Comparison of ENCODE assay signal across 8 cellular contexts in the genomic region with DNA sequence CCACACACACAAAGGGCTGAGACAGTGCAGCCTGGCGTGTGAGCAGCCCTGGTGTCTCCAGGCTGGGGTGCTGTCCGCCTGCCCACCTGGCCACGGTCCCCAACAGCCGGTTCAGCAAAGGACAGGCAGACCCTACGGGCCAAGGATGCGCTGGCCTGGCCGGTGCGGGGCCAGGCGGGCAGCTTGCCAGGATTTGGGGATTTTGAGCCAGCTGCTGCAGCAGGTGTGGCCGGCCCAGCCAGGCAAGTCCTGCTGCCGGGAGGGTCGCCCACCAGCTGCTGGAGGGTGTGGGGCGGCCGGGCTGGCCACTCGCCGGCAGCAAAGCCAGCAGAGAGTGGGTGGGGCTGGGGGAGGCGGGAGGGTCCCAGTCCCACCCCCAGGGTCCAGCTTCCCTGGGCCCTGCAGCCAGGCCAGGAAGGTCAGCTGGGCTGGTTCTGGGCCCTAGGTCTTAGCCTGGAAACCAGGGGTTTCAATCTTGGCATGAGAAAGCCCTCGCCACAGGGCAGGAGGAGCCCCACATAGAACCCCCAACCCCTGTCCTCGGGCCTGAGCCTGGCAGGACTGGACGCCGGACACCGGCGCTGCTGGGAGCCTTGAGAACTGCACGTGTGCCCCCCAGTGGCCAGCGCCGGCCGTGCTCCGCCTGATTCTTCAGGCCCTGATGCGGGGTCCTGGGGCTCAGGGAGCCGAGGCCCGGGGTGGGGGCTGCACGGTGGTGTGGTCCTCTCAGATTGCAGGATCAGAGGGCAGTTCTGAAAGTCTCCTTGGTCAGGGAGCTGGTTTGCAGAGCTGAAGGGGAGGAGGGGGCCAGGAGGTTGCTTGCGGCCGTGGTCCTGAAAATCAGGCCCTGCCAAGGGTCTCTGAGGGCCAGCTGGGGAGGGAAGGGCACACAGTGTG. TPM values are rescaled to one million over a fixed set of nuclear protein-coding genes. Genes with fewer than 3 reads are reported as not detected.
DNase-seq lines count a peak whose midpoint lies in the region; ATAC-seq and TF ChIP-seq lines count a peak whose summit lies in the region.

No MANE protein-coding gene starts in this region.

- H3K27me3 ChIP-seq in gastroesophageal sphincter, result peaks cover 88% of the 10 kb centered on the region

- TF ChIP-seq POLR2A in gastroesophageal sphincter (IDR thresholded peaks at IDR 0.05) (no peak), GM18505 (IDR thresholded peaks at IDR 0.05; ENCODE audit: borderline replicate concordance, extremely low read depth, insufficient read depth, insufficient read length) (no peak)

- peaks cover 0 to 34% (median 0%) of the 10 kb centered on the region in 3 donors for H3K9me3 ChIP-seq in gastroesophageal sphincter

- peak in 3 of 4 experiments; percentile 79 to 87 (median 80) for TF ChIP-seq CTCF in gastroesophageal sphincter (IDR thresholded peaks at IDR 0.05)

- peak; percentile 67 for DNase-seq in ELF-1 (ENCODE audit: low read depth, low spot score)
- DNase-seq in LHCN-M2 (ENCODE audit: low read depth), result peak; percentile 64
- DNase-seq in activated T-cell treated with anti-CD3 and anti-CD28 coated beads, Interleukin-2, amount 50 U/mL, for 48 hours, result peak; percentile 45 to 60
- DNase-seq in posterior vena cava (ENCODE audit: low spot score), result peak; percentile 90
- DNase-seq in A172 (ENCODE audit: low spot score), result no peak
- DNase-seq in SKM-1 (lab: John Stamatoyannopoulos, UW; ENCODE audit: unreplicated experiment), result no peak

- no CpG with 5 or more reads among the region's 34 CpGs for WGBS in gastroesophageal sphincter (ENCODE audit: low coverage in 1 of 2), 2 donors

- H3K4me3 ChIP-seq in gastroesophageal sphincter, result no peak overlapping the region

- intact Hi-C loops in posterior vena cava (cut with DNase I), result loop anchor here (5.0 to 10.0 kb wide), 3 partner anchors 238 to 343 kb away; no protein-coding TSS in a partner anchor

- H3K36me3 ChIP-seq in gastroesophageal sphincter, result no peaks in the 10 kb centered on the region

- H3K27ac ChIP-seq in gastroesophageal sphincter, result no peak overlapping the region

- TF ChIP-seq EP300 in gastroesophageal sphincter (IDR thresholded peaks at IDR 0.05), result no peak

- ATAC-seq in gastroesophageal sphincter (peak; percentile 67), GM18505 (IDR thresholded peaks at IDR 0.05; ENCODE audit: unreplicated experiment) (no peak)

- H3K4me1 ChIP-seq in gastroesophageal sphincter, result peaks cover 0 to 7% (median 3%) of the 10 kb centered on the region in 3 donors

RNA-seq across cellular contexts. Expression of a gene that starts 17.6 kb away (rescaled TPM):
- total RNA-seq in LHCN-M2 (2014; rRNA removed) (0.64 and 0.98 TPM in 2 replicates), gastroesophageal sphincter (not detected), posterior vena cava (not detected)
- 0.12 TPM for polyA plus RNA-seq in LHCN-M2 (2012)
- not detected in 2 replicates for total RNA-seq in A172 (2014; rRNA removed; shearing (Covaris generic))

RNA-seq across cellular contexts. Expression of a gene that starts 41.1 kb away (rescaled TPM):
- total RNA-seq in LHCN-M2 (2014; rRNA removed) (not detected in 2 replicates), gastroesophageal sphincter (not detected), posterior vena cava (not detected)
- not detected for polyA plus RNA-seq in LHCN-M2 (2012)
- 2.9 TPM in 1 of 2 replicates, not detected in the other for total RNA-seq in A172 (2014; rRNA removed; shearing (Covaris generic))

Comparison
In these comparisons a context has a peak if more than half of its experiments do, and no peak if none do; other contexts are left out.
1. DNase-seq: peak in ELF-1 (single experiment), LHCN-M2 (single experiment), activated T-cell treated with anti-CD3 and anti-CD28 coated beads, Interleukin-2, amount 50 U/mL, for 48 hours (2 of 2) and posterior vena cava (single experiment); none in A172 (single experiment) and SKM-1 (single experiment).